ENCODE assay signal across 21 cellular contexts in genomic region chr2:159186462-159186861, GRCh38.
DNase-seq lines count a peak whose midpoint lies in the region; ATAC-seq and TF ChIP-seq lines count a peak whose summit lies in the region.
"Had no signal": no experiment of that assay in that cellular context is flagged by ENCODE, and none has a peak within 500 bp of the region (broad histone marks: within the 10 kb centered on the region; RNA-seq: fewer than 3 reads in every experiment).

No MANE protein-coding gene starts in this region.

- no peak overlapping the region for H3K4me2 ChIP-seq in osteoblast (ENCODE audit: insufficient read depth, low read length)

- DNase-seq in mesothelial cell of epicardium (ENCODE audit: low spot score in 2 of 2, unreplicated experiment in 2 of 2) (no peak), SKM-1 treated with dmso at 0.1 percent for 144 hours (lab: John Stamatoyannopoulos, UW; ENCODE audit: unreplicated experiment) (no peak), osteoblast (ENCODE audit: insufficient read length, low spot score, missing footprints) (no peak)
- DNase-seq: adrenal gland; AML-193; foreskin melanocyte; KG1; NCI-H2107; NCI-H69; OCI-M1; posterior cingulate gyrus; stimulated activated CD4-positive, alpha-beta T cell treated with anti-CD3 and anti-CD28 coated beads, Interleukin-4, amount 100 ng/mL, for 1 hour had no signal

- ATAC-seq in GM18868 (IDR thresholded peaks at IDR 0.05; ENCODE audit: unreplicated experiment) (peak; percentile 44), GM21786 (IDR thresholded peaks at IDR 0.05; ENCODE audit: unreplicated experiment) (peak; percentile 41), HG03571 (IDR thresholded peaks at IDR 0.05; ENCODE audit: unreplicated experiment) (peak; percentile 49), HG03469 (IDR thresholded peaks at IDR 0.05; ENCODE audit: unreplicated experiment) (no peak)
- ATAC-seq: natural killer cell treated with Interleukin-12 subunit alpha and Interleukin-12 subunit beta and Interleukin-15 and Interleukin-18, amount 100 ng/mL, for 72 hours had no signal

- no peaks in the 10 kb centered on the region for H3K9me3 Mint-ChIP-seq in mesothelial cell of epicardium
- H3K9me3 Mint-ChIP-seq: natural killer cell treated with Interleukin-12 subunit alpha and Interleukin-12 subunit beta and Interleukin-15 and Interleukin-18, amount 100 ng/mL, for 72 hours had no signal

- H3K9me3 ChIP-seq in osteoblast (ENCODE audit: low read depth, low read length), result no peaks in the 10 kb centered on the region
- H3K9me3 ChIP-seq: adrenal gland, SJSA1, vagina had no signal

- H3K4me1 ChIP-seq in osteoblast (ENCODE audit: insufficient read depth, low read length), result no peaks in the 10 kb centered on the region
- H3K4me1 ChIP-seq: adrenal gland, vagina had no signal

- H2AFZ ChIP-seq in osteoblast (ENCODE audit: low read length), result no peak overlapping the region

- H3K79me2 ChIP-seq in osteoblast (ENCODE audit: insufficient read depth, low read length), result no peaks in the 10 kb centered on the region

- H3K27ac Mint-ChIP-seq in mesothelial cell of epicardium, result no peak overlapping the region
- H3K27ac Mint-ChIP-seq: natural killer cell treated with Interleukin-12 subunit alpha and Interleukin-12 subunit beta and Interleukin-15 and Interleukin-18, amount 100 ng/mL, for 72 hours had no signal

- H3K4me3 Mint-ChIP-seq in mesothelial cell of epicardium, result no peak overlapping the region
- H3K4me3 Mint-ChIP-seq: natural killer cell treated with Interleukin-12 subunit alpha and Interleukin-12 subunit beta and Interleukin-15 and Interleukin-18, amount 100 ng/mL, for 72 hours had no signal

- TF ChIP-seq CTCF in mesothelial cell of epicardium (IDR thresholded peaks at IDR 0.05; ENCODE audit: unreplicated experiment) (no peak), osteoblast (IDR thresholded peaks at IDR 0.05; ENCODE audit: extremely low read depth, low read depth, low read length) (no peak)

- H3K4me3 ChIP-seq in osteoblast (ENCODE audit: insufficient read depth, low read length), result no peak overlapping the region
- H3K4me3 ChIP-seq: adrenal gland, cardiac muscle cell, SJSA1, vagina had no signal

- H3K27me3 ChIP-seq in osteoblast (ENCODE audit: insufficient read depth, low read length), result no peaks in the 10 kb centered on the region
- H3K27me3 ChIP-seq: adrenal gland, cardiac muscle cell, SJSA1, vagina had no signal

- H4K20me1 ChIP-seq in osteoblast (ENCODE audit: insufficient read depth, low read length), result peaks cover 14% of the 10 kb centered on the region

- peaks cover 47% of the 10 kb centered on the region for H3K36me3 Mint-ChIP-seq in mesothelial cell of epicardium
- H3K36me3 Mint-ChIP-seq: natural killer cell treated with Interleukin-12 subunit alpha and Interleukin-12 subunit beta and Interleukin-15 and Interleukin-18, amount 100 ng/mL, for 72 hours had no signal

- H3K27me3 Mint-ChIP-seq in mesothelial cell of epicardium (ENCODE audit: low read depth), result no peaks in the 10 kb centered on the region
- H3K27me3 Mint-ChIP-seq: natural killer cell treated with Interleukin-12 subunit alpha and Interleukin-12 subunit beta and Interleukin-15 and Interleukin-18, amount 100 ng/mL, for 72 hours had no signal

- H3K4me1 Mint-ChIP-seq in mesothelial cell of epicardium, result peaks cover 24% of the 10 kb centered on the region

- peaks cover 12% of the 10 kb centered on the region for H3K36me3 ChIP-seq in osteoblast (ENCODE audit: insufficient read depth, low read length)

- no peak overlapping the region for H3K27ac ChIP-seq in osteoblast (ENCODE audit: low read depth, low read length)
- H3K27ac ChIP-seq: adrenal gland, cardiac muscle cell, epithelial cell of prostate, SJSA1, vagina had no signal
